In the genomic region with DNA sequence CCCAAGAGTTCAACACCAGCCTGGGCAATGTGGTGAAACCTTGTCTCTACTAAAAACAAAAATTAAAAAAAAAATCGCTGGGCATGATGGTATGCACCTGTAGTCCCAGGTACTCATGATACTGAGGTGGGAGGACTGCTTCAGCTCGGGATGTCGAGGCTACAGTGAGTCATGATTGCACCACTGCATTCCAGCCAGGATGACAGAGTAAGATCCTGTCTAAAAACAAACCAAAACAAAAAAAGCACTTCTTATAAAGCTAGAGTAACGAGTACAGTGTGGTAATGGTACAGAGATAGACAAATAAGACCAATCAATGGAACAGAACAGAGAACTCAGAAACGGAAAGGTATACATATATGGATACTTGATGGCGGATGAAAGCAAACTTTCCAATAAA, we compare ENCODE assay signal across 1 cellular context.
TF ChIP-seq lines count a peak whose summit lies in the region.

No MANE protein-coding gene starts in this region.

TF ChIP-seq in A549, 52 proteins besides CTCF, POLR2A, EP300 and RAD21 (continued from another document):
- TF ChIP-seq, protein P1, sequence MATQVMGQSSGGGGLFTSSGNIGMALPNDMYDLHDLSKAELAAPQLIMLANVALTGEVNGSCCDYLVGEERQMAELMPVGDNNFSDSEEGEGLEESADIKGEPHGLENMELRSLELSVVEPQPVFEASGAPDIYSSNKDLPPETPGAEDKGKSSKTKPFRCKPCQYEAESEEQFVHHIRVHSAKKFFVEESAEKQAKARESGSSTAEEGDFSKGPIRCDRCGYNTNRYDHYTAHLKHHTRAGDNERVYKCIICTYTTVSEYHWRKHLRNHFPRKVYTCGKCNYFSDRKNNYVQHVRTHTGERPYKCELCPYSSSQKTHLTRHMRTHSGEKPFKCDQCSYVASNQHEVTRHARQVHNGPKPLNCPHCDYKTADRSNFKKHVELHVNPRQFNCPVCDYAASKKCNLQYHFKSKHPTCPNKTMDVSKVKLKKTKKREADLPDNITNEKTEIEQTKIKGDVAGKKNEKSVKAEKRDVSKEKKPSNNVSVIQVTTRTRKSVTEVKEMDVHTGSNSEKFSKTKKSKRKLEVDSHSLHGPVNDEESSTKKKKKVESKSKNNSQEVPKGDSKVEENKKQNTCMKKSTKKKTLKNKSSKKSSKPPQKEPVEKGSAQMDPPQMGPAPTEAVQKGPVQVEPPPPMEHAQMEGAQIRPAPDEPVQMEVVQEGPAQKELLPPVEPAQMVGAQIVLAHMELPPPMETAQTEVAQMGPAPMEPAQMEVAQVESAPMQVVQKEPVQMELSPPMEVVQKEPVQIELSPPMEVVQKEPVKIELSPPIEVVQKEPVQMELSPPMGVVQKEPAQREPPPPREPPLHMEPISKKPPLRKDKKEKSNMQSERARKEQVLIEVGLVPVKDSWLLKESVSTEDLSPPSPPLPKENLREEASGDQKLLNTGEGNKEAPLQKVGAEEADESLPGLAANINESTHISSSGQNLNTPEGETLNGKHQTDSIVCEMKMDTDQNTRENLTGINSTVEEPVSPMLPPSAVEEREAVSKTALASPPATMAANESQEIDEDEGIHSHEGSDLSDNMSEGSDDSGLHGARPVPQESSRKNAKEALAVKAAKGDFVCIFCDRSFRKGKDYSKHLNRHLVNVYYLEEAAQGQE (IDR thresholded peaks at IDR 0.05), result no peak
TF ChIP-seq in A549: peak in this region for 2.
